ENCODE assay signal across 21 cellular contexts in genomic region chr19:8331263-8331840, GRCh38. TPM values are rescaled to one million over a fixed set of nuclear protein-coding genes. Genes with fewer than 3 reads are reported as not detected.
A peak's percentile ranks its signal among the peaks of the same experiment; 100 is the strongest.
DNase-seq lines count a peak whose midpoint lies in the region; TF ChIP-seq lines count a peak whose summit lies in the region.
"Had no signal": no experiment of that assay in that cellular context is flagged by ENCODE, and none has a peak within 500 bp of the region (broad histone marks: within the 10 kb centered on the region; RNA-seq: fewer than 3 reads in every experiment).

No MANE protein-coding gene starts in this region.

- WGBS in endodermal cell (ENCODE audit: insufficient coverage in 1 of 2, insufficient read length in 1 of 2), 2 experiments = 67 to 84% methylated on average over 2 to 8 of the region's 8 CpGs
- WGBS in spleen, 5 donors = 76 to 91% (median 84%) methylated on average over 7 to 8 of the region's 8 CpGs

- CTCF ChIA-PET in activated CD4-positive, alpha-beta T cell treated with anti-CD3 and anti-CD28 coated beads, Interleukin-2, amount 10 ng/mL, durations not matched to agents 7 days and 5 days (lab: Charles Lee) = no interaction called here

- no peak overlapping the region for H3K4me3 ChIP-seq in endodermal cell (ENCODE audit: low read length)
- H3K4me3 ChIP-seq in spleen = no peak overlapping the region
- H3K4me3 ChIP-seq: A549, BLaER1, HAP-1 had no signal

- peaks cover 45% of the 10 kb centered on the region for H3K27me3 ChIP-seq in endodermal cell (ENCODE audit: control insufficient read depth, insufficient read depth, low read length, poor library complexity, severe bottlenecking)
- H3K27me3 ChIP-seq in spleen (replicated peaks in 1 of 7) = peaks cover 5 to 38% (median 32%) of the 10 kb centered on the region in 7 donors

- in situ Hi-C loops in GM13976 (cut with MboI; ENCODE audit: low sequenced_read_pairs, unreplicated experiment) = no loop called here
- in situ Hi-C loops in KBM-7 (cut with MboI; ENCODE audit: low pct_unique_long_range_greater_than_20kb, low sequenced_read_pairs) = no loop called here

- H3K9me3 Mint-ChIP-seq in endodermal cell = peaks cover 7% of the 10 kb centered on the region
- no peaks in the 10 kb centered on the region for H3K9me3 Mint-ChIP-seq in activated CD4-positive, alpha-beta T cell treated with anti-CD3 and anti-CD28 coated beads, Interleukin-2, amount 10 ng/mL, durations not matched to agents 7 days and 5 days
- H3K9me3 Mint-ChIP-seq: CD4-positive, alpha-beta memory T cell had no signal

- no peak overlapping the region for H3K27ac ChIP-seq in endodermal cell (ENCODE audit: low read depth, low read length)
- H3K27ac ChIP-seq in spleen = no peak overlapping the region
- H3K27ac ChIP-seq: 22Rv1, A549, BLaER1, HL-60 had no signal

- no peak overlapping the region for H3K9ac ChIP-seq in endodermal cell (ENCODE audit: extremely low read depth, low read length, poor library complexity, severe bottlenecking)
- H3K9ac ChIP-seq: BLaER1 had no signal

- intact Hi-C loops in spleen (cut with DNase I; ENCODE audit: low total_unique reads) = no loop called here

- H3K27me3 Mint-ChIP-seq in endodermal cell (ENCODE audit: insufficient read depth) = peaks cover 65% of the 10 kb centered on the region
- peaks cover 31% of the 10 kb centered on the region for H3K27me3 Mint-ChIP-seq in activated CD4-positive, alpha-beta T cell treated with anti-CD3 and anti-CD28 coated beads, Interleukin-2, amount 10 ng/mL, durations not matched to agents 7 days and 5 days

- H3K36me3 Mint-ChIP-seq in endodermal cell (ENCODE audit: low read depth) = no peaks in the 10 kb centered on the region
- no peaks in the 10 kb centered on the region for H3K36me3 Mint-ChIP-seq in activated CD4-positive, alpha-beta T cell treated with anti-CD3 and anti-CD28 coated beads, Interleukin-2, amount 10 ng/mL, durations not matched to agents 7 days and 5 days (ENCODE audit: low read depth)
- H3K36me3 Mint-ChIP-seq: CD14-positive monocyte had no signal

- TF ChIP-seq CTCF in endodermal cell (conservative IDR thresholded peaks at IDR 0.05) (no peak), spleen (IDR thresholded peaks at IDR 0.05 in 8 of 11, conservative IDR thresholded peaks at IDR 0.05 in 3 of 11) (no peak), GM13976 (IDR thresholded peaks at IDR 0.05; ENCODE audit: borderline replicate concordance, control extremely low read depth, extremely low read depth, insufficient read depth, missing control alignments) (no peak)

- H3K4me1 ChIP-seq in endodermal cell (ENCODE audit: control insufficient read depth, insufficient read depth, low read length) = no peaks in the 10 kb centered on the region
- peaks cover 4 to 38% (median 30%) of the 10 kb centered on the region in 6 donors for H3K4me1 ChIP-seq in spleen
- H3K4me1 ChIP-seq: HAP-1 had no signal

- H3K4me3 Mint-ChIP-seq in endodermal cell = no peak overlapping the region
- H3K4me3 Mint-ChIP-seq in activated CD4-positive, alpha-beta T cell treated with anti-CD3 and anti-CD28 coated beads, Interleukin-2, amount 10 ng/mL, durations not matched to agents 7 days and 5 days = no peak overlapping the region
- H3K4me3 Mint-ChIP-seq: CD4-positive, alpha-beta memory T cell; HFFc6 had no signal

- H3K4me1 Mint-ChIP-seq in endodermal cell = peaks cover 1% of the 10 kb centered on the region
- H3K4me1 Mint-ChIP-seq in activated CD4-positive, alpha-beta T cell treated with anti-CD3 and anti-CD28 coated beads, Interleukin-2, amount 10 ng/mL, durations not matched to agents 7 days and 5 days = peaks cover 5% of the 10 kb centered on the region

- H3K36me3 ChIP-seq in endodermal cell (ENCODE audit: control insufficient read depth, insufficient read depth, low read length) (no peaks in the 10 kb centered on the region), spleen (peaks cover 0 to 74% (median 5%) of the 10 kb centered on the region in 6 donors)
- H3K36me3 ChIP-seq: BLaER1, HAP-1 had no signal

- H3K27ac Mint-ChIP-seq in endodermal cell = no peak overlapping the region
- no peak overlapping the region for H3K27ac Mint-ChIP-seq in activated CD4-positive, alpha-beta T cell treated with anti-CD3 and anti-CD28 coated beads, Interleukin-2, amount 10 ng/mL, durations not matched to agents 7 days and 5 days
- H3K27ac Mint-ChIP-seq: CD4-positive, alpha-beta memory T cell; HFFc6 had no signal

- DNase-seq in AG08395 (ENCODE audit: low spot score) (peak; percentile 0), HuH-7.5 (ENCODE audit: low spot score) (peak; percentile 2), endodermal cell (peak; percentile 39), spleen (peak; percentile 46), GM13976 (ENCODE audit: low spot score) (no peak), KBM-7 (no peak)
- DNase-seq in activated CD4-positive, alpha-beta T cell treated with anti-CD3 and anti-CD28 coated beads, Interleukin-2, amount 10 ng/mL, durations not matched to agents 7 days and 5 days = no peak
- DNase-seq: CD4-positive, alpha-beta memory T cell; DMS153; DMS79; GDM1; HFFc6; IMR-90; KG1 had no signal

- POLR2A ChIA-PET in activated CD4-positive, alpha-beta T cell treated with anti-CD3 and anti-CD28 coated beads, Interleukin-2, amount 10 ng/mL, durations not matched to agents 7 days and 5 days (lab: Charles Lee) = no interaction called here

- H3K9me3 ChIP-seq in endodermal cell (ENCODE audit: control insufficient read depth, low read length) = no peaks in the 10 kb centered on the region
- H3K9me3 ChIP-seq in spleen = no peaks in the 10 kb centered on the region
- H3K9me3 ChIP-seq: A549, BLaER1, HAP-1 had no signal

- TF ChIP-seq POLR2A in spleen (IDR thresholded peaks at IDR 0.05) = no peak

RNA-seq across cellular contexts. Expression of gene RPS28, which starts 10.1 kb away (rescaled TPM):
- 1,000 to 10,000 TPM; 1,512 to 1,809 TPM for total RNA-seq in endodermal cell
- polyA plus RNA-seq in endodermal cell (2013, experiment 1 of 2) = 1,091 TPM
- 978 TPM for polyA plus RNA-seq in endodermal cell (2013, experiment 2 of 2)
- 1,000 to 10,000 TPM in 4 of 7 donors, 100 to 1,000 TPM in 3; 356 to 1,972 (median 1,411) TPM for total RNA-seq in spleen
- polyA plus RNA-seq in spleen = 1,000 to 10,000 TPM; 1,207 to 2,442 (median 2,131) TPM
- 1,000 to 10,000 TPM; 1,480 to 2,023 TPM for total RNA-seq in activated CD4-positive, alpha-beta T cell treated with anti-CD3 and anti-CD28 coated beads, Interleukin-2, amount 10 ng/mL, durations not matched to agents 7 days and 5 days

RNA-seq across cellular contexts. Expression of gene NDUFA7, which starts 10.2 kb away (rescaled TPM):
- total RNA-seq in endodermal cell (10 to 100 TPM; 75.7 to 86.2 TPM), spleen (10 to 100 TPM; 14.6 to 43.2 (median 28.0) TPM)
- polyA plus RNA-seq in endodermal cell (2013, experiment 1 of 2) = 132 TPM
- 134 TPM for polyA plus RNA-seq in endodermal cell (2013, experiment 2 of 2)
- polyA plus RNA-seq in spleen = 100 to 1,000 TPM in 1 of 3 donors, 10 to 100 TPM in 2; 95.1 to 131 (median 99.6) TPM
- total RNA-seq in activated CD4-positive, alpha-beta T cell treated with anti-CD3 and anti-CD28 coated beads, Interleukin-2, amount 10 ng/mL, durations not matched to agents 7 days and 5 days = 10 to 100 TPM; 61.8 to 65.6 TPM

RNA-seq across cellular contexts. Expression of gene KANK3, which starts 11.7 kb away (rescaled TPM):
- 1 to 10 TPM; 2.3 to 2.6 TPM for total RNA-seq in endodermal cell
- 1.6 TPM for polyA plus RNA-seq in endodermal cell (2013, experiment 1 of 2)
- polyA plus RNA-seq in endodermal cell (2013, experiment 2 of 2) = 1.4 TPM
- total RNA-seq in spleen = 10 to 100 TPM; 42.2 to 84.6 (median 54.6) TPM
- 10 to 100 TPM; 14.0 to 66.7 (median 50.3) TPM for polyA plus RNA-seq in spleen
- 1 to 10 TPM; 1.3 to 2.7 TPM for total RNA-seq in activated CD4-positive, alpha-beta T cell treated with anti-CD3 and anti-CD28 coated beads, Interleukin-2, amount 10 ng/mL, durations not matched to agents 7 days and 5 days
- total RNA-seq: HT1080, IMR-90 had no signal
- polyA plus RNA-seq: CD14-positive monocyte had no signal

RNA-seq across cellular contexts. Expression of gene CD320, which starts 23.2 kb away (rescaled TPM):
- total RNA-seq in endodermal cell (10 to 100 TPM; 63.4 to 72.7 TPM), spleen (100 to 1,000 TPM in 1 of 7 donors, 10 to 100 TPM in 6; 35.8 to 131 (median 73.3) TPM)
- polyA plus RNA-seq in endodermal cell (2013, experiment 1 of 2) = 51.6 TPM
- 52.4 TPM for polyA plus RNA-seq in endodermal cell (2013, experiment 2 of 2)
- polyA plus RNA-seq in spleen = 10 to 100 TPM; 26.6 to 34.3 (median 28.1) TPM
- 10 to 100 TPM; 32.1 to 36.3 TPM for total RNA-seq in activated CD4-positive, alpha-beta T cell treated with anti-CD3 and anti-CD28 coated beads, Interleukin-2, amount 10 ng/mL, durations not matched to agents 7 days and 5 days

RNA-seq across cellular contexts. Expression of gene ANGPTL4, which starts 32.6 kb away (rescaled TPM):
- 10 to 100 TPM; 10.9 to 13.2 TPM for total RNA-seq in endodermal cell
- 4.2 TPM for polyA plus RNA-seq in endodermal cell (2013, experiment 1 of 2)
- 2.9 TPM for polyA plus RNA-seq in endodermal cell (2013, experiment 2 of 2)
- total RNA-seq in spleen = 10 to 100 TPM in 4 of 7 donors, 1 to 10 TPM in 3; 1.8 to 28.3 (median 11.8) TPM
- 1 to 10 TPM; 7.4 to 8.5 (median 7.8) TPM for polyA plus RNA-seq in spleen
- total RNA-seq in activated CD4-positive, alpha-beta T cell treated with anti-CD3 and anti-CD28 coated beads, Interleukin-2, amount 10 ng/mL, durations not matched to agents 7 days and 5 days = not detected
- total RNA-seq: CD4-positive, alpha-beta memory T cell; HT1080 had no signal
- polyA plus RNA-seq: CD14-positive monocyte; CD4-positive, alpha-beta memory T cell had no signal

Comparison
In these comparisons a context has a peak if more than half of its experiments do, and no peak if none do; other contexts are left out.
1. DNase-seq: peak in AG08395 (single experiment), HuH-7.5 (single experiment), endodermal cell (single experiment) and spleen (single experiment); none in activated CD4-positive, alpha-beta T cell treated with anti-CD3 and anti-CD28 coated beads, Interleukin-2, amount 10 ng/mL, durations not matched to agents 7 days and 5 days (single experiment), GM13976 (single experiment) and KBM-7 (single experiment).
2. RNA of gene KANK3, which starts 11.7 kb away (total RNA-seq): 42.2 to 84.6 TPM in spleen; 1.3 to 2.7 TPM in activated CD4-positive, alpha-beta T cell treated with anti-CD3 and anti-CD28 coated beads, Interleukin-2, amount 10 ng/mL, durations not matched to agents 7 days and 5 days and 2.3 to 2.6 TPM in endodermal cell; every median in the first group is over 10 times any median in the second.